1 cellular context compared by ENCODE assay signal in the genomic region with DNA sequence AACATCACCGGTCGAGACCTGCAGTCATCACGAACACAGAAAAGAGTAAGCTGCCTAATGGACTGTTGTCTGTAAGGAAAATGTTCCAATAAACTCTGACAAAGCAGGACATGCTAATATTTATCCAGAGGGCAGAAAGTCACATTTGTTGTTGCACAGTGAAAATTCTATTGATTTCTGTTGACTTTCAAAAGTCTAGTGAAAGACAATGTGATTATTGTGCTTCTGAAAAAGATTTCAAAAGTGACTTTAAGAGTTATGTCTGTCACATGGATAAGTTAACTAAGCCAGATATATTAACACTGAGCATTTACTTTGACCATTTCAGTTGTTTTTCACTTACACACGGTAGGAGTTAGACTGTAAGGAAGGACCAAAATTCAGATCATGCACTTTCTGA.
A peak's percentile ranks its signal among the peaks of the same experiment; 100 is the strongest.
TF ChIP-seq lines count a peak whose summit lies in the region.

No MANE protein-coding gene starts in this region.

TF ChIP-seq in HepG2, 621 proteins besides CTCF, POLR2A, EP300 and RAD21 (continued from another document and continues in another):
- TF ChIP-seq ZNF503 (CRISPR knock-in tag; IDR thresholded peaks at IDR 0.05) (peak; percentile 59; the same call in 1 of the 2 replicates), TBL1XR1 (IDR thresholded peaks at IDR 0.05; ENCODE audit: borderline replicate concordance, low read length, partially characterized antibody) (no peak), EEA1 (CRISPR knock-in tag; IDR thresholded peaks at IDR 0.05; ENCODE audit: borderline replicate concordance) (no peak), ZNF577 (CRISPR knock-in tag; IDR thresholded peaks at IDR 0.05; ENCODE audit: borderline replicate concordance, low read depth) (no peak), ZNF607 (CRISPR knock-in tag; IDR thresholded peaks at IDR 0.05; ENCODE audit: borderline replicate concordance) (no peak), HOXA9 (CRISPR knock-in tag; IDR thresholded peaks at IDR 0.05; ENCODE audit: borderline replicate concordance) (no peak), ELF1 (CRISPR knock-in tag; IDR thresholded peaks at IDR 0.05) (no peak), ZKSCAN8 (CRISPR knock-in tag; IDR thresholded peaks at IDR 0.05; ENCODE audit: borderline replicate concordance) (0 out of 2 replicates have a peak, but pooled peaks have one; percentile 45), ZNF10 (CRISPR knock-in tag; IDR thresholded peaks at IDR 0.05; ENCODE audit: borderline replicate concordance, low read depth) (no peak), ZNF12 (CRISPR knock-in tag; IDR thresholded peaks at IDR 0.05) (peak; percentile 52; the same call in 1 of the 2 replicates), MAFG (CRISPR knock-in tag; IDR thresholded peaks at IDR 0.05) (no peak), ZNF550 (CRISPR knock-in tag; IDR thresholded peaks at IDR 0.05; ENCODE audit: borderline replicate concordance) (no peak), ZC3H4 (CRISPR knock-in tag; IDR thresholded peaks at IDR 0.05; ENCODE audit: borderline replicate concordance) (no peak), NFYC (CRISPR knock-in tag; IDR thresholded peaks at IDR 0.05) (no peak), NR2F6 (IDR thresholded peaks at IDR 0.05) (peak; percentile 93), NR2F6 (CRISPR knock-in tag; IDR thresholded peaks at IDR 0.05) (peak; percentile 89), PITX1 (CRISPR knock-in tag; IDR thresholded peaks at IDR 0.05) (no peak), ZFP36L2 (CRISPR knock-in tag; IDR thresholded peaks at IDR 0.05) (no peak), PBX3 (CRISPR knock-in tag; IDR thresholded peaks at IDR 0.05; ENCODE audit: borderline replicate concordance) (no peak), IRX3 (CRISPR knock-in tag; IDR thresholded peaks at IDR 0.05; ENCODE audit: borderline replicate concordance, low read depth) (no peak), GZF1 (CRISPR knock-in tag; IDR thresholded peaks at IDR 0.05) (no peak), ATF6 (CRISPR knock-in tag; conservative IDR thresholded peaks at IDR 0.05) (no peak), SOX13 (IDR thresholded peaks at IDR 0.05) (peak; percentile 62; the same call in 1 of the 2 replicates), SOX13 (CRISPR knock-in tag; conservative IDR thresholded peaks at IDR 0.05 in 1 of 2, IDR thresholded peaks at IDR 0.05 in 1 of 2) (peak in 1 of 2 experiments; percentile 98; a peak in 2 of 4 replicates), ZNF761 (CRISPR knock-in tag; conservative IDR thresholded peaks at IDR 0.05) (no peak), FOXK1 (CRISPR knock-in tag; IDR thresholded peaks at IDR 0.05; ENCODE audit: borderline replicate concordance, low read depth) (peak; percentile 56; the same call in 1 of the 2 replicates), ZNF510 (CRISPR knock-in tag; IDR thresholded peaks at IDR 0.05; ENCODE audit: low read depth) (no peak), IKZF4 (CRISPR knock-in tag; IDR thresholded peaks at IDR 0.05; ENCODE audit: borderline replicate concordance, low read depth, not compliant biosample characterization) (no peak), ATF7-NPFF (CRISPR knock-in tag; IDR thresholded peaks at IDR 0.05; ENCODE audit: low read depth) (no peak), NFE2L2 (IDR thresholded peaks at IDR 0.05; ENCODE audit: low read length) (no peak), SCMH1 (CRISPR knock-in tag; IDR thresholded peaks at IDR 0.05; ENCODE audit: borderline replicate concordance) (no peak), HNRNPH1 (optimal IDR thresholded peaks at IDR 0.05; ENCODE audit: low read depth, low read length) (no peak), HOXA3 (CRISPR knock-in tag; IDR thresholded peaks at IDR 0.05) (no peak), MXD4 (CRISPR knock-in tag; IDR thresholded peaks at IDR 0.05) (peak; percentile 48; the same call in 1 of the 2 replicates), ZBTB21 (CRISPR knock-in tag; IDR thresholded peaks at IDR 0.05) (no peak), ATF3 (CRISPR knock-in tag; IDR thresholded peaks at IDR 0.05) (no peak), YY1 (IDR thresholded peaks at IDR 0.05; ENCODE audit: insufficient read depth, insufficient replicate concordance, low read depth, low read length) (no peak)
- TF ChIP-seq, protein P1, sequence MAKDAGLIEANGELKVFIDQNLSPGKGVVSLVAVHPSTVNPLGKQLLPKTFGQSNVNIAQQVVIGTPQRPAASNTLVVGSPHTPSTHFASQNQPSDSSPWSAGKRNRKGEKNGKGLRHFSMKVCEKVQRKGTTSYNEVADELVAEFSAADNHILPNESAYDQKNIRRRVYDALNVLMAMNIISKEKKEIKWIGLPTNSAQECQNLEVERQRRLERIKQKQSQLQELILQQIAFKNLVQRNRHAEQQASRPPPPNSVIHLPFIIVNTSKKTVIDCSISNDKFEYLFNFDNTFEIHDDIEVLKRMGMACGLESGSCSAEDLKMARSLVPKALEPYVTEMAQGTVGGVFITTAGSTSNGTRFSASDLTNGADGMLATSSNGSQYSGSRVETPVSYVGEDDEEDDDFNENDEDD (CRISPR knock-in tag; IDR thresholded peaks at IDR 0.05; ENCODE audit: borderline replicate concordance), result no peak
- TF ChIP-seq, protein P2, sequence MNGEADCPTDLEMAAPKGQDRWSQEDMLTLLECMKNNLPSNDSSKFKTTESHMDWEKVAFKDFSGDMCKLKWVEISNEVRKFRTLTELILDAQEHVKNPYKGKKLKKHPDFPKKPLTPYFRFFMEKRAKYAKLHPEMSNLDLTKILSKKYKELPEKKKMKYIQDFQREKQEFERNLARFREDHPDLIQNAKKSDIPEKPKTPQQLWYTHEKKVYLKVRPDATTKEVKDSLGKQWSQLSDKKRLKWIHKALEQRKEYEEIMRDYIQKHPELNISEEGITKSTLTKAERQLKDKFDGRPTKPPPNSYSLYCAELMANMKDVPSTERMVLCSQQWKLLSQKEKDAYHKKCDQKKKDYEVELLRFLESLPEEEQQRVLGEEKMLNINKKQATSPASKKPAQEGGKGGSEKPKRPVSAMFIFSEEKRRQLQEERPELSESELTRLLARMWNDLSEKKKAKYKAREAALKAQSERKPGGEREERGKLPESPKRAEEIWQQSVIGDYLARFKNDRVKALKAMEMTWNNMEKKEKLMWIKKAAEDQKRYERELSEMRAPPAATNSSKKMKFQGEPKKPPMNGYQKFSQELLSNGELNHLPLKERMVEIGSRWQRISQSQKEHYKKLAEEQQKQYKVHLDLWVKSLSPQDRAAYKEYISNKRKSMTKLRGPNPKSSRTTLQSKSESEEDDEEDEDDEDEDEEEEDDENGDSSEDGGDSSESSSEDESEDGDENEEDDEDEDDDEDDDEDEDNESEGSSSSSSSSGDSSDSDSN (CRISPR knock-in tag; IDR thresholded peaks at IDR 0.05), result no peak
- TF ChIP-seq, protein P3, sequence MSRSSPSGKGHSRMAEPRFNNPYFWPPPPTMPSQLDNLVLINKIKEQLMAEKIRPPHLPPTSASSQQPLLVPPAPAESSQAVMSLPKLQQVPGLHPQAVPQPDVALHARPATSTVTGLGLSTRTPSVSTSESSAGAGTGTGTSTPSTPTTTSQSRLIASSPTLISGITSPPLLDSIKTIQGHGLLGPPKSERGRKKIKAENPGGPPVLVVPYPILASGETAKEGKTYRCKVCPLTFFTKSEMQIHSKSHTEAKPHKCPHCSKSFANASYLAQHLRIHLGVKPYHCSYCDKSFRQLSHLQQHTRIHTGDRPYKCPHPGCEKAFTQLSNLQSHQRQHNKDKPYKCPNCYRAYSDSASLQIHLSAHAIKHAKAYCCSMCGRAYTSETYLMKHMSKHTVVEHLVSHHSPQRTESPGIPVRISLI (CRISPR knock-in tag; IDR thresholded peaks at IDR 0.05; ENCODE audit: borderline replicate concordance), result no peak
- TF ChIP-seq, protein P4, sequence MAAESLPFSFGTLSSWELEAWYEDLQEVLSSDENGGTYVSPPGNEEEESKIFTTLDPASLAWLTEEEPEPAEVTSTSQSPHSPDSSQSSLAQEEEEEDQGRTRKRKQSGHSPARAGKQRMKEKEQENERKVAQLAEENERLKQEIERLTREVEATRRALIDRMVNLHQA (CRISPR knock-in tag; IDR thresholded peaks at IDR 0.05), result no peak
- TF ChIP-seq, protein P5, sequence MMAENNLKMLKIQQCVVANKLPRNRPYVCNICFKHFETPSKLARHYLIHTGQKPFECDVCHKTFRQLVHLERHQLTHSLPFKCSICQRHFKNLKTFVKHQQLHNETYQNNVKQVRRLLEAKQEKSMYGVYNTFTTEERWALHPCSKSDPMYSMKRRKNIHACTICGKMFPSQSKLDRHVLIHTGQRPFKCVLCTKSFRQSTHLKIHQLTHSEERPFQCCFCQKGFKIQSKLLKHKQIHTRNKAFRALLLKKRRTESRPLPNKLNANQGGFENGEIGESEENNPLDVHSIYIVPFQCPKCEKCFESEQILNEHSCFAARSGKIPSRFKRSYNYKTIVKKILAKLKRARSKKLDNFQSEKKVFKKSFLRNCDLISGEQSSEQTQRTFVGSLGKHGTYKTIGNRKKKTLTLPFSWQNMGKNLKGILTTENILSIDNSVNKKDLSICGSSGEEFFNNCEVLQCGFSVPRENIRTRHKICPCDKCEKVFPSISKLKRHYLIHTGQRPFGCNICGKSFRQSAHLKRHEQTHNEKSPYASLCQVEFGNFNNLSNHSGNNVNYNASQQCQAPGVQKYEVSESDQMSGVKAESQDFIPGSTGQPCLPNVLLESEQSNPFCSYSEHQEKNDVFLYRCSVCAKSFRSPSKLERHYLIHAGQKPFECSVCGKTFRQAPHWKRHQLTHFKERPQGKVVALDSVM (CRISPR knock-in tag; IDR thresholded peaks at IDR 0.05), result no peak
- TF ChIP-seq, protein P6, sequence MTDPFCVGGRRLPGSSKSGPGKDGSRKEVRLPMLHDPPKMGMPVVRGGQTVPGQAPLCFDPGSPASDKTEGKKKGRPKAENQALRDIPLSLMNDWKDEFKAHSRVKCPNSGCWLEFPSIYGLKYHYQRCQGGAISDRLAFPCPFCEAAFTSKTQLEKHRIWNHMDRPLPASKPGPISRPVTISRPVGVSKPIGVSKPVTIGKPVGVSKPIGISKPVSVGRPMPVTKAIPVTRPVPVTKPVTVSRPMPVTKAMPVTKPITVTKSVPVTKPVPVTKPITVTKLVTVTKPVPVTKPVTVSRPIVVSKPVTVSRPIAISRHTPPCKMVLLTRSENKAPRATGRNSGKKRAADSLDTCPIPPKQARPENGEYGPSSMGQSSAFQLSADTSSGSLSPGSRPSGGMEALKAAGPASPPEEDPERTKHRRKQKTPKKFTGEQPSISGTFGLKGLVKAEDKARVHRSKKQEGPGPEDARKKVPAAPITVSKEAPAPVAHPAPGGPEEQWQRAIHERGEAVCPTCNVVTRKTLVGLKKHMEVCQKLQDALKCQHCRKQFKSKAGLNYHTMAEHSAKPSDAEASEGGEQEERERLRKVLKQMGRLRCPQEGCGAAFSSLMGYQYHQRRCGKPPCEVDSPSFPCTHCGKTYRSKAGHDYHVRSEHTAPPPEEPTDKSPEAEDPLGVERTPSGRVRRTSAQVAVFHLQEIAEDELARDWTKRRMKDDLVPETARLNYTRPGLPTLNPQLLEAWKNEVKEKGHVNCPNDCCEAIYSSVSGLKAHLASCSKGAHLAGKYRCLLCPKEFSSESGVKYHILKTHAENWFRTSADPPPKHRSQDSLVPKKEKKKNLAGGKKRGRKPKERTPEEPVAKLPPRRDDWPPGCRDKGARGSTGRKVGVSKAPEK (CRISPR knock-in tag; IDR thresholded peaks at IDR 0.05; ENCODE audit: borderline replicate concordance), result no peak
- TF ChIP-seq, protein P7, sequence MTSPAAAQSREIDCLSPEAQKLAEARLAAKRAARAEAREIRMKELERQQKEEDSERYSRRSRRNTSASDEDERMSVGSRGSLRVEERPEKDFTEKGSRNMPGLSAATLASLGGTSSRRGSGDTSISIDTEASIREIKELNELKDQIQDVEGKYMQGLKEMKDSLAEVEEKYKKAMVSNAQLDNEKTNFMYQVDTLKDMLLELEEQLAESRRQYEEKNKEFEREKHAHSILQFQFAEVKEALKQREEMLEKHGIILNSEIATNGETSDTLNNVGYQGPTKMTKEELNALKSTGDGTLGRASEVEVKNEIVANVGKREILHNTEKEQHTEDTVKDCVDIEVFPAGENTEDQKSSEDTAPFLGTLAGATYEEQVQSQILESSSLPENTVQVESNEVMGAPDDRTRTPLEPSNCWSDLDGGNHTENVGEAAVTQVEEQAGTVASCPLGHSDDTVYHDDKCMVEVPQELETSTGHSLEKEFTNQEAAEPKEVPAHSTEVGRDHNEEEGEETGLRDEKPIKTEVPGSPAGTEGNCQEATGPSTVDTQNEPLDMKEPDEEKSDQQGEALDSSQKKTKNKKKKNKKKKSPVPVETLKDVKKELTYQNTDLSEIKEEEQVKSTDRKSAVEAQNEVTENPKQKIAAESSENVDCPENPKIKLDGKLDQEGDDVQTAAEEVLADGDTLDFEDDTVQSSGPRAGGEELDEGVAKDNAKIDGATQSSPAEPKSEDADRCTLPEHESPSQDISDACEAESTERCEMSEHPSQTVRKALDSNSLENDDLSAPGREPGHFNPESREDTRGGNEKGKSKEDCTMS (CRISPR knock-in tag; conservative IDR thresholded peaks at IDR 0.05), result no peak
